Comparison of ENCODE assay signal across 1 cellular context in the genomic region with DNA sequence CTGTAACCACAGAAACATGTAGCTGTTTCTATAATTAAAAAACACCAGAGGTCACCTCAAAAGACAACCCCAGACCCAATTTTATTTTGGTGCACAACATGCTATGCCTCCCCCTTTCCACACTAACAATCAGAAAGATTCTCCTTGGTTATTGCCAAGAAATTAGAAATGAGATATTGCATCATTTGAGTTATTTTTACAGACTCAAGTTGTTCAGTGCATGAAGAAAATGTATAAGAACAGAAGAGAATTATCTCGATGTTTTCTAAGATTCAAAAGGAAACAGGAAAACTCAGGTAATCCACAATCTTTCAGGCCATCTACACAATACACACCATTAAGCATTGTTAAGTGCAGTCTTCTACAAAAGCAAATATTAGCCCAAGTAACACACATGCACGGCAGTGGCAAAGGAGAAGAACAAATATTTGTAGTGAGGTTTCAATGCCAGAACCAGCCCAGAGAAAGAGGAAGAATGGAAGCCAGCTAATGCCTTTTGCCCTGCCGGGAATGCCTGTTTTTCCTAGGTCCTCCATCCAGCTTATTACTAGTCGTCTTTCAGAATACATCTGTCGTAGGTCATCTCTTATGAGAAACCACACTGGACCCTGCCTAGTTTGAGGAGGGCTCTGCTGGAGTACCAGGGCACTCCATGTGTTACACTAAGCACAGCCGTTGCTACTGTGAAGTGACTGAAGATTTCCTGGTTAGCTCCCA.
TF ChIP-seq lines count a peak whose summit lies in the region.

No MANE protein-coding gene starts in this region.

TF ChIP-seq in HepG2, 621 proteins besides CTCF, POLR2A, EP300 and RAD21 (continued from another document and continues in another):
- TF ChIP-seq HNF1A (IDR thresholded peaks at IDR 0.05; ENCODE audit: low read depth) (peak; percentile 80), HNF1A (CRISPR knock-in tag; IDR thresholded peaks at IDR 0.05; ENCODE audit: borderline replicate concordance) (peak; percentile 89; the same call in 1 of the 2 replicates), SNAPC5 (CRISPR knock-in tag; IDR thresholded peaks at IDR 0.05; ENCODE audit: borderline replicate concordance) (no peak), KDM3A (CRISPR knock-in tag; IDR thresholded peaks at IDR 0.05; ENCODE audit: low read depth) (no peak), PHF8 (CRISPR knock-in tag; IDR thresholded peaks at IDR 0.05) (no peak), GABPA (IDR thresholded peaks at IDR 0.05; ENCODE audit: low read depth, low read length) (no peak), GABPA (CRISPR knock-in tag; IDR thresholded peaks at IDR 0.05; ENCODE audit: low read depth) (0 out of 2 replicates have a peak, but pooled peaks have one; percentile 12), HIC2 (CRISPR knock-in tag; IDR thresholded peaks at IDR 0.05; ENCODE audit: low read depth) (peak; percentile 69; the same call in 1 of the 2 replicates), SMAD3 (CRISPR knock-in tag; IDR thresholded peaks at IDR 0.05) (peak; percentile 87), ZNF790 (CRISPR knock-in tag; IDR thresholded peaks at IDR 0.05; ENCODE audit: borderline replicate concordance) (no peak), REPIN1 (CRISPR knock-in tag; IDR thresholded peaks at IDR 0.05; ENCODE audit: borderline replicate concordance, low read depth) (peak; percentile 73; the same call in 1 of the 2 replicates), ARNT (IDR thresholded peaks at IDR 0.05) (no peak), NCOR1 (IDR thresholded peaks at IDR 0.05; ENCODE audit: borderline replicate concordance, low read length) (peak; percentile 51; the same call in 1 of the 2 replicates), ZNF747 (CRISPR knock-in tag; IDR thresholded peaks at IDR 0.05; ENCODE audit: borderline replicate concordance) (peak; percentile 29; the same call in 1 of the 2 replicates), MED1 (CRISPR knock-in tag; IDR thresholded peaks at IDR 0.05) (peak; percentile 93), ZFP37 (CRISPR knock-in tag; IDR thresholded peaks at IDR 0.05; ENCODE audit: borderline replicate concordance) (no peak), THAP8 (CRISPR knock-in tag; IDR thresholded peaks at IDR 0.05; ENCODE audit: borderline replicate concordance) (no peak), ZNF260 (CRISPR knock-in tag; IDR thresholded peaks at IDR 0.05; ENCODE audit: borderline replicate concordance, low read depth) (no peak), SP5 (CRISPR knock-in tag; IDR thresholded peaks at IDR 0.05; ENCODE audit: borderline replicate concordance, low read depth) (peak; percentile 58; the same call in 1 of the 2 replicates), ESRRA (CRISPR knock-in tag; IDR thresholded peaks at IDR 0.05; ENCODE audit: low read depth) (no peak), NR2F1 (CRISPR knock-in tag; IDR thresholded peaks at IDR 0.05) (peak; percentile 37 to 55; a peak in 3 of 4 replicates), YEATS4 (CRISPR knock-in tag; IDR thresholded peaks at IDR 0.05; ENCODE audit: borderline replicate concordance) (no peak), ZBTB40 (IDR thresholded peaks at IDR 0.05) (no peak), ZBTB40 (CRISPR knock-in tag; IDR thresholded peaks at IDR 0.05) (no peak; the same call in 1 of the 2 replicates), ZNF496 (CRISPR knock-in tag; IDR thresholded peaks at IDR 0.05; ENCODE audit: insufficient replicate concordance) (no peak), SRSF1 (optimal IDR thresholded peaks at IDR 0.05; ENCODE audit: low read depth, low read length) (no peak), NBN (conservative IDR thresholded peaks at IDR 0.05) (no peak), ZSCAN9 (CRISPR knock-in tag; IDR thresholded peaks at IDR 0.05; ENCODE audit: borderline replicate concordance) (peak; percentile 26; the same call in 1 of the 2 replicates), SAFB2 (CRISPR knock-in tag; IDR thresholded peaks at IDR 0.05; ENCODE audit: borderline replicate concordance, low read depth) (no peak)
- TF ChIP-seq, protein P1, sequence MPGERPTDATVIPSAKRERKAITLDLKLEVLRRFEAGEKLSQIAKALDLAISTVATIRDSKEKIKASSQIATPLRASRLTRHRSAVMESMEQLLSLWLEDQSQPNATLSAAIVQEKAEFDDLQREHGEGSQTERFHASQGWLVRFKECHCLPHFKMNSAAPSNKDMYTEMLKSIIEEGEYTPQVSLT (CRISPR knock-in tag; IDR thresholded peaks at IDR 0.05; ENCODE audit: borderline replicate concordance, low read depth), result no peak
- TF ChIP-seq, protein P2, sequence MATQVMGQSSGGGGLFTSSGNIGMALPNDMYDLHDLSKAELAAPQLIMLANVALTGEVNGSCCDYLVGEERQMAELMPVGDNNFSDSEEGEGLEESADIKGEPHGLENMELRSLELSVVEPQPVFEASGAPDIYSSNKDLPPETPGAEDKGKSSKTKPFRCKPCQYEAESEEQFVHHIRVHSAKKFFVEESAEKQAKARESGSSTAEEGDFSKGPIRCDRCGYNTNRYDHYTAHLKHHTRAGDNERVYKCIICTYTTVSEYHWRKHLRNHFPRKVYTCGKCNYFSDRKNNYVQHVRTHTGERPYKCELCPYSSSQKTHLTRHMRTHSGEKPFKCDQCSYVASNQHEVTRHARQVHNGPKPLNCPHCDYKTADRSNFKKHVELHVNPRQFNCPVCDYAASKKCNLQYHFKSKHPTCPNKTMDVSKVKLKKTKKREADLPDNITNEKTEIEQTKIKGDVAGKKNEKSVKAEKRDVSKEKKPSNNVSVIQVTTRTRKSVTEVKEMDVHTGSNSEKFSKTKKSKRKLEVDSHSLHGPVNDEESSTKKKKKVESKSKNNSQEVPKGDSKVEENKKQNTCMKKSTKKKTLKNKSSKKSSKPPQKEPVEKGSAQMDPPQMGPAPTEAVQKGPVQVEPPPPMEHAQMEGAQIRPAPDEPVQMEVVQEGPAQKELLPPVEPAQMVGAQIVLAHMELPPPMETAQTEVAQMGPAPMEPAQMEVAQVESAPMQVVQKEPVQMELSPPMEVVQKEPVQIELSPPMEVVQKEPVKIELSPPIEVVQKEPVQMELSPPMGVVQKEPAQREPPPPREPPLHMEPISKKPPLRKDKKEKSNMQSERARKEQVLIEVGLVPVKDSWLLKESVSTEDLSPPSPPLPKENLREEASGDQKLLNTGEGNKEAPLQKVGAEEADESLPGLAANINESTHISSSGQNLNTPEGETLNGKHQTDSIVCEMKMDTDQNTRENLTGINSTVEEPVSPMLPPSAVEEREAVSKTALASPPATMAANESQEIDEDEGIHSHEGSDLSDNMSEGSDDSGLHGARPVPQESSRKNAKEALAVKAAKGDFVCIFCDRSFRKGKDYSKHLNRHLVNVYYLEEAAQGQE (IDR thresholded peaks at IDR 0.05; ENCODE audit: borderline replicate concordance in 1 of 2, low read depth in 1 of 2, low read length in 2 of 2), result peak in 1 of 2 experiments; percentile 63; a peak in 2 of 4 replicates
- TF ChIP-seq, protein P3, sequence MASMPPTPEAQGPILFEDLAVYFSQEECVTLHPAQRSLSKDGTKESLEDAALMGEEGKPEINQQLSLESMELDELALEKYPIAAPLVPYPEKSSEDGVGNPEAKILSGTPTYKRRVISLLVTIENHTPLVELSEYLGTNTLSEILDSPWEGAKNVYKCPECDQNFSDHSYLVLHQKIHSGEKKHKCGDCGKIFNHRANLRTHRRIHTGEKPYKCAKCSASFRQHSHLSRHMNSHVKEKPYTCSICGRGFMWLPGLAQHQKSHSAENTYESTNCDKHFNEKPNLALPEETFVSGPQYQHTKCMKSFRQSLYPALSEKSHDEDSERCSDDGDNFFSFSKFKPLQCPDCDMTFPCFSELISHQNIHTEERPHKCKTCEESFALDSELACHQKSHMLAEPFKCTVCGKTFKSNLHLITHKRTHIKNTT (CRISPR knock-in tag; IDR thresholded peaks at IDR 0.05), result no peak
